In the genomic region with DNA sequence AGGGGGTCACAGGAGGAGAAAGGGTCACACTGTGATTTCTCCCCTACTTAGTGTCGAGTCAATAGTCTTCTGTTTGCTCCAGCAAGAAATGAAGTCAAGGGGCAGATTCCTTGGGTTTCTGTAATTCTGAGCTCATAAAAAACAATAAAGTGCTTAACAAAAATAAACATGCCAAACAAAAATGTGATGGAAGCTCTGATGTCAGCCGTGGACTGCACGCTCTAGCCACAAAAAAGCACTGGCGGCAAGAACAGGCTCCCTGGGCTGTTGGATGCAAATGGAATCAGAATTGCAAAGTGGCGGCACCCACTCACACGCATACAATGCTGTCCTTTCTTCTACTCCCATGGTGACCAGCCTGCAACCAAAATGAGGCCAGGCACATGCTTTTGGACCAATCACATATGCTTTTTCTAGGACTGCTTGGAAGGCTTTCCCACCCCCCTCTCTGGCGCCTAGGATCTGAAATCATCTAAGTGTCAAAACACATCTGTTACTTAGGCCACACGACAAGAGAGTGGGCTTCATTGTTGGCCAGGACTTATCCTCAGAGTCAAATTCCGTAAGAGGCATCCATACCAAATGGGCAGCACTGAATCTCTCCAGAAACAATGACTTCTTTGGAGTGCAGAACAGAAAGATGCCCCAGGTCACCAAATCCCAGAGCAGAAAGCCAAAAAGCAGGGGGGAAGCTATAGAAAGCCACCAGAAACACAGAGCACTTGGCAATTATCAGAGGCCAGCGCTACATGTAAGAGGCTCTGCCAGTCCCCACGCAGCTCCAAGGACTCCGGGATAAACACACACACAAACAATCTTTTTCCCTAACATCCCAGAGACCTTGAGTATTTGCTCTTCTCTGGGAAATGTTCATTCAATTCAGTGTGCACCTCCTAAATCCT, we compare ENCODE assay signal across 13 cellular contexts. TPM values are rescaled to one million over a fixed set of nuclear protein-coding genes. Genes with fewer than 3 reads are reported as not detected.
DNase-seq lines count a peak whose midpoint lies in the region; ATAC-seq and TF ChIP-seq lines count a peak whose summit lies in the region.
"Had no signal": no experiment of that assay in that cellular context is flagged by ENCODE, and none has a peak within 500 bp of the region (broad histone marks: within the 10 kb centered on the region; RNA-seq: fewer than 3 reads in every experiment).

No MANE protein-coding gene starts in this region.

- CTCF ChIA-PET in activated naive CD4-positive, alpha-beta T cell treated with anti-CD3 and anti-CD28 coated beads, Interleukin-2, amount 10 ng/mL, durations not matched to agents 7 days and 5 days (lab: Charles Lee), result no interaction called here

- ATAC-seq in right cardiac atrium, result peak; percentile 60 to 71
- ATAC-seq in HG02938 (IDR thresholded peaks at IDR 0.05; ENCODE audit: unreplicated experiment), result no peak

- H3K27me3 ChIP-seq in right cardiac atrium (ENCODE audit: control insufficient read depth, insufficient read depth) (no peaks in the 10 kb centered on the region), thyroid gland (no peaks in the 10 kb centered on the region)

- intact Hi-C loops in right cardiac atrium (cut with DNase I), result no loop called here
- intact Hi-C loops in thyroid gland (cut with DNase I), result no loop called here

- H3K4me1 ChIP-seq in right cardiac atrium (ENCODE audit: control insufficient read depth, insufficient read depth, low read length) (peaks cover 34% of the 10 kb centered on the region), thyroid gland (peaks cover 26 to 50% of the 10 kb centered on the region in 2 donors)

- peaks cover 6% of the 10 kb centered on the region for H3K4me1 Mint-ChIP-seq in activated naive CD4-positive, alpha-beta T cell treated with anti-CD3 and anti-CD28 coated beads, Interleukin-2, amount 10 ng/mL, durations not matched to agents 7 days and 5 days

- H3K27ac ChIP-seq in right cardiac atrium (ENCODE audit: low read length), result peak overlapping the region; percentile 92
- H3K27ac ChIP-seq in thyroid gland, result no peak overlapping the region
- H3K27ac ChIP-seq: RWPE1 had no signal

- no peaks in the 10 kb centered on the region for H3K36me3 Mint-ChIP-seq in activated naive CD4-positive, alpha-beta T cell treated with anti-CD3 and anti-CD28 coated beads, Interleukin-2, amount 10 ng/mL, durations not matched to agents 7 days and 5 days

- no peaks in the 10 kb centered on the region for H3K27me3 Mint-ChIP-seq in activated naive CD4-positive, alpha-beta T cell treated with anti-CD3 and anti-CD28 coated beads, Interleukin-2, amount 10 ng/mL, durations not matched to agents 7 days and 5 days
- H3K27me3 Mint-ChIP-seq: CD4-positive, alpha-beta T cell had no signal

- H3K9me3 ChIP-seq in right cardiac atrium (ENCODE audit: control insufficient read depth, low read length) (no peaks in the 10 kb centered on the region), thyroid gland (no peaks in the 10 kb centered on the region)

- no peaks in the 10 kb centered on the region for H3K9me3 Mint-ChIP-seq in activated naive CD4-positive, alpha-beta T cell treated with anti-CD3 and anti-CD28 coated beads, Interleukin-2, amount 10 ng/mL, durations not matched to agents 7 days and 5 days
- H3K9me3 Mint-ChIP-seq: CD4-positive, alpha-beta T cell had no signal

- WGBS in right cardiac atrium, result 45% methylated on average over 12 of the region's 12 CpGs
- 81 to 88% methylated on average over 12 of the region's 12 CpGs for WGBS in thyroid gland, 2 donors

- DNase-seq in EH (ENCODE audit: low read depth) (peak; percentile 96), astrocyte of the spinal cord (ENCODE audit: low read depth, low spot score) (peak; percentile 89), right cardiac atrium (peak in 2 of 3 donors; percentile 43 to 65), retina (peak; percentile 51), thyroid gland (no peak), NCI-H2081 (lab: John Stamatoyannopoulos, UW) (no peak)
- DNase-seq in activated naive CD4-positive, alpha-beta T cell treated with anti-CD3 and anti-CD28 coated beads, Interleukin-2, amount 10 ng/mL, durations not matched to agents 7 days and 5 days, result no peak
- DNase-seq: activated CD4-positive, alpha-beta T cell treated with anti-CD3 and anti-CD28 coated beads for 4 hours; activated naive CD4-positive, alpha-beta T cell treated with Interleukin-2 at 50 U/mL for 16 hours; CD4-positive, alpha-beta T cell; NCI-H1436 treated with DMSO at 0.1 percent for 48 hours had no signal

- no peak overlapping the region for H3K27ac Mint-ChIP-seq in activated naive CD4-positive, alpha-beta T cell treated with anti-CD3 and anti-CD28 coated beads, Interleukin-2, amount 10 ng/mL, durations not matched to agents 7 days and 5 days
- H3K27ac Mint-ChIP-seq: CD4-positive, alpha-beta T cell had no signal

- peaks cover 0 to 6% of the 10 kb centered on the region in 2 donors for H3K36me3 ChIP-seq in thyroid gland

- in situ Hi-C loops in astrocyte of the spinal cord (cut with HindIII; ENCODE audit: low sequenced_read_pairs), result no loop called here

- TF ChIP-seq CTCF in astrocyte of the spinal cord (IDR thresholded peaks at IDR 0.05; ENCODE audit: low read depth, low read length) (no peak), thyroid gland (IDR thresholded peaks at IDR 0.05) (no peak)

- no peak overlapping the region for H3K4me3 Mint-ChIP-seq in activated naive CD4-positive, alpha-beta T cell treated with anti-CD3 and anti-CD28 coated beads, Interleukin-2, amount 10 ng/mL, durations not matched to agents 7 days and 5 days
- H3K4me3 Mint-ChIP-seq: CD4-positive, alpha-beta T cell had no signal

- H3K4me3 ChIP-seq in astrocyte of the spinal cord (ENCODE audit: low read depth, low read length), result no peak overlapping the region
- no peak overlapping the region for H3K4me3 ChIP-seq in right cardiac atrium (ENCODE audit: low read length)
- no peak overlapping the region for H3K4me3 ChIP-seq in thyroid gland (replicated peaks in 1 of 3)

- no peak for TF ChIP-seq POLR2A in thyroid gland (IDR thresholded peaks at IDR 0.05)

RNA-seq across cellular contexts. Expression of a gene that starts 9.2 kb away (rescaled TPM):
- total RNA-seq in right cardiac atrium, result 10 to 100 TPM; 48.0 to 69.9 (median 56.2) TPM
- polyA plus RNA-seq in right cardiac atrium, result 36.1 TPM
- total RNA-seq in thyroid gland, result 100 to 1,000 TPM in 3 of 4 donors, 10 to 100 TPM in 1; 87.8 to 142 (median 124) TPM

Comparison
In these comparisons a context has a peak if more than half of its experiments do, and no peak if none do; other contexts are left out.
1. DNase-seq: peak in EH (single experiment), astrocyte of the spinal cord (single experiment), right cardiac atrium (2 of 3) and retina (single experiment); none in thyroid gland (0 of 2), activated naive CD4-positive, alpha-beta T cell treated with anti-CD3 and anti-CD28 coated beads, Interleukin-2, amount 10 ng/mL, durations not matched to agents 7 days and 5 days (single experiment) and NCI-H2081 (0 of 2).